In the genomic region with DNA sequence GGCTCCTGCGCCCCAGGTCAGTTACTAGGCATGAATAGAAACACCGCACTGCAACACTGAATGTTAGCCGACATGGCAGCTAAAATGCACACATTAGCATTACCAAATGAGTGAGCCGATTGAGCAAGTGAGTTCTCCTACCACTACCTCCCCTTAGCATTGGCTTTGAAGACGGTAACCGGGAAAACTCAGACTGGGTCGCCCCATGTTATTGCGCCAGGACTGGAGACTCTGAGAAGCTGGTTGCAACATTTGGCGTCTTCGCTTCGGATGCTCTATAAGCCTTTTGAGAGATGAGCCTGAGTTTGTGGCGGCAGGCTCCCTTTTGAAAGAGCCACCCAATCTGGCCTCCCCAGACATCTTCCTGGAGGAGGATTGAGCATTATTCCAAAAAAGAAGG, we compare ENCODE assay signal across 14 cellular contexts.
DNase-seq lines count a peak whose midpoint lies in the region; ATAC-seq and TF ChIP-seq lines count a peak whose summit lies in the region.
"Had no signal": no experiment of that assay in that cellular context is flagged by ENCODE, and none has a peak within 500 bp of the region (broad histone marks: within the 10 kb centered on the region; RNA-seq: fewer than 3 reads in every experiment).

No MANE protein-coding gene starts in this region.

- no peaks in the 10 kb centered on the region for H3K4me1 ChIP-seq in Loucy (ENCODE audit: insufficient read depth, low read length, poor library complexity, severe bottlenecking)

- peak overlapping the region in 3 of 7 donors; percentile 18 to 57 (median 29) for H3K27ac Mint-ChIP-seq in CD14-positive monocyte
- H3K27ac Mint-ChIP-seq: CD4-positive, alpha-beta T cell had no signal

- H3K4me3 ChIP-seq in Loucy (ENCODE audit: low read length, poor library complexity, severe bottlenecking), result no peak overlapping the region
- H3K4me3 ChIP-seq in fibroblast of mammary gland (ENCODE audit: control insufficient read depth, low read depth, low read length), result no peak overlapping the region
- H3K4me3 ChIP-seq: BLaER1 treated with 17β-estradiol and CSF1 and Interleukin-3, amounts not matched to agents 10 nM and 100 nM; GM23248 had no signal

- H2AFZ ChIP-seq in Loucy (ENCODE audit: low read length), result peak overlapping the region; percentile 20; the same call in 1 of the 2 replicates
- H2AFZ ChIP-seq: GM23248 had no signal

- H3K9me3 Mint-ChIP-seq in CD14-positive monocyte, result peaks cover 0 to 4% (median 0%) of the 10 kb centered on the region in 7 donors
- H3K9me3 Mint-ChIP-seq: CD4-positive, alpha-beta T cell; H9 had no signal

- no peaks in the 10 kb centered on the region for H3K36me3 ChIP-seq in Loucy (ENCODE audit: insufficient read depth, low read length)
- H3K36me3 ChIP-seq: BLaER1 treated with 17β-estradiol and CSF1 and Interleukin-3, amounts not matched to agents 10 nM and 100 nM had no signal

- no peak overlapping the region for H3K4me3 Mint-ChIP-seq in CD14-positive monocyte
- H3K4me3 Mint-ChIP-seq: CD4-positive, alpha-beta T cell; H9 had no signal

- H3K4me1 Mint-ChIP-seq in CD14-positive monocyte, result peaks cover 54% of the 10 kb centered on the region

- peaks cover 0 to 6% (median 4%) of the 10 kb centered on the region in 3 donors for H3K27me3 Mint-ChIP-seq in CD14-positive monocyte (ENCODE audit: low read depth in 3 of 3)

- peaks cover 0 to 4% of the 10 kb centered on the region in 2 donors for H3K36me3 Mint-ChIP-seq in CD14-positive monocyte

- H3K79me2 ChIP-seq in Loucy (ENCODE audit: insufficient read depth, low read length), result no peaks in the 10 kb centered on the region

- TF ChIP-seq CTCF in CD14-positive monocyte (IDR thresholded peaks at IDR 0.05), result no peak
- no peak for TF ChIP-seq CTCF in Loucy (conservative IDR thresholded peaks at IDR 0.05; ENCODE audit: low read length)
- no peak for TF ChIP-seq CTCF in fibroblast of mammary gland (conservative IDR thresholded peaks at IDR 0.05; ENCODE audit: control insufficient read depth, insufficient read depth, low read depth, low read length)

- DNase-seq in CD14-positive monocyte (ENCODE audit: low spot score) (peak; percentile 59), SIG-M5 (lab: John Stamatoyannopoulos, UW) (peak; percentile 47), fibroblast of mammary gland (ENCODE audit: low read depth) (peak; percentile 18)
- no peak for DNase-seq in activated CD8-positive, alpha-beta memory T cell treated with anti-CD3 and anti-CD28 coated beads, Interleukin-2, amount 50 U/mL, for 48 hours
- DNase-seq in activated CD4-positive, alpha-beta T cell treated with anti-CD3 and anti-CD28 coated beads, Interleukin-2, amount 50 U/mL, for 4 hours, result no peak
- DNase-seq: ACHN; Calu3; CD4-positive, alpha-beta T cell; DMS 273 treated with DMSO at 0.1 percent for 48 hours; GM23248; H9 had no signal

- H3K27me3 ChIP-seq in Loucy (ENCODE audit: insufficient read depth, low read length, poor library complexity, severe bottlenecking), result no peaks in the 10 kb centered on the region
- H3K27me3 ChIP-seq: BLaER1 treated with 17β-estradiol and CSF1 and Interleukin-3, amounts not matched to agents 10 nM and 100 nM had no signal

- intact Hi-C loops in CD14-positive monocyte (cut with micrococcal nuclease), result no loop called here

- H4K20me1 ChIP-seq in Loucy (ENCODE audit: insufficient read depth, low read length, poor library complexity, severe bottlenecking), result no peaks in the 10 kb centered on the region
- H4K20me1 ChIP-seq: BLaER1 treated with 17β-estradiol and CSF1 and Interleukin-3, amounts not matched to agents 10 nM and 100 nM had no signal

- no peaks in the 10 kb centered on the region for H3F3A ChIP-seq in Loucy (ENCODE audit: low read depth)

- H3K4me2 ChIP-seq in Loucy (ENCODE audit: low read depth, low read length, poor library complexity, severe bottlenecking), result no peak overlapping the region
- H3K4me2 ChIP-seq: BLaER1 treated with 17β-estradiol and CSF1 and Interleukin-3, amounts not matched to agents 10 nM and 100 nM had no signal

- no peak for ATAC-seq in HG02763 (IDR thresholded peaks at IDR 0.05; ENCODE audit: unreplicated experiment)

- H3K9me2 ChIP-seq in Loucy (replicated peaks; ENCODE audit: low read depth, low read length), result no peaks in the 10 kb centered on the region

- H3K9ac ChIP-seq in Loucy (ENCODE audit: low read depth, low read length, poor library complexity, severe bottlenecking), result no peak overlapping the region
- H3K9ac ChIP-seq: BLaER1 treated with 17β-estradiol and CSF1 and Interleukin-3, amounts not matched to agents 10 nM and 100 nM; GM23248 had no signal

- no peaks in the 10 kb centered on the region for H3K9me3 ChIP-seq in Loucy (ENCODE audit: insufficient read depth, low read depth, low read length)
- H3K9me3 ChIP-seq: BLaER1 treated with 17β-estradiol and CSF1 and Interleukin-3, amounts not matched to agents 10 nM and 100 nM had no signal

Comparison
In these comparisons a context has a peak if more than half of its experiments do, and no peak if none do; other contexts are left out.
1. DNase-seq: peak in CD14-positive monocyte (single experiment), SIG-M5 (single experiment) and fibroblast of mammary gland (single experiment); none in activated CD8-positive, alpha-beta memory T cell treated with anti-CD3 and anti-CD28 coated beads, Interleukin-2, amount 50 U/mL, for 48 hours (single experiment) and activated CD4-positive, alpha-beta T cell treated with anti-CD3 and anti-CD28 coated beads, Interleukin-2, amount 50 U/mL, for 4 hours (0 of 2).